ENCODE assay signal across 9 cellular contexts in genomic region chr1:171740356-171740863, GRCh38. TPM values are rescaled to one million over a fixed set of nuclear protein-coding genes. Genes with fewer than 3 reads are reported as not detected.
A peak's percentile ranks its signal among the peaks of the same experiment; 100 is the strongest.
DNase-seq lines count a peak whose midpoint lies in the region; ATAC-seq and TF ChIP-seq lines count a peak whose summit lies in the region.
"Had no signal": no experiment of that assay in that cellular context is flagged by ENCODE, and none has a peak within 500 bp of the region (broad histone marks: within the 10 kb centered on the region; RNA-seq: fewer than 3 reads in every experiment).

No MANE protein-coding gene starts in this region.

- H3K4me1 Mint-ChIP-seq in activated naive CD4-positive, alpha-beta T cell treated with anti-CD3 and anti-CD28 coated beads, Interleukin-2, amount 50 U/mL, for 24 hours: peaks cover 62% of the 10 kb centered on the region
- H3K4me1 Mint-ChIP-seq in activated T-helper 1 cell treated with anti-CD3 and anti-CD28 coated beads, Interleukin-12 subunit alpha, Interleukin-12 subunit beta, Interleukin-2, Interleukin-4 antibody, amounts not matched to agents 30 ng/mL and 10 ng/mL and 1 ng/mL, durations not matched to agents 14 hours and 24 hours and 36 hours (ENCODE audit: low read depth): peaks cover 62% of the 10 kb centered on the region
- H3K4me1 Mint-ChIP-seq in immature natural killer cell: peaks cover 50 to 56% of the 10 kb centered on the region in 2 donors
- peaks cover 39% of the 10 kb centered on the region for H3K4me1 Mint-ChIP-seq in type B pancreatic cell (ENCODE audit: unreplicated experiment)

- no peaks in the 10 kb centered on the region for H3K9me3 Mint-ChIP-seq in activated naive CD4-positive, alpha-beta T cell treated with anti-CD3 and anti-CD28 coated beads, Interleukin-2, amount 50 U/mL, for 24 hours
- H3K9me3 Mint-ChIP-seq in activated naive CD4-positive, alpha-beta T cell treated with anti-CD3 and anti-CD28 coated beads, Interleukin-2, amount 50 U/mL, for 72 hours: no peaks in the 10 kb centered on the region
- no peaks in the 10 kb centered on the region for H3K9me3 Mint-ChIP-seq in activated T-helper 1 cell treated with anti-CD3 and anti-CD28 coated beads, Interleukin-12 subunit alpha, Interleukin-12 subunit beta, Interleukin-2, Interleukin-4 antibody, amounts not matched to agents 30 ng/mL and 10 ng/mL and 1 ng/mL, durations not matched to agents 14 hours and 24 hours and 36 hours
- H3K9me3 Mint-ChIP-seq in immature natural killer cell (no peaks in the 10 kb centered on the region), type B pancreatic cell (no peaks in the 10 kb centered on the region)

- no peak for TF ChIP-seq CTCF in type B pancreatic cell (conservative IDR thresholded peaks at IDR 0.05)

- peak overlapping the region; percentile 98 for H3K4me3 Mint-ChIP-seq in activated naive CD4-positive, alpha-beta T cell treated with anti-CD3 and anti-CD28 coated beads, Interleukin-2, amount 50 U/mL, for 24 hours
- H3K4me3 Mint-ChIP-seq in activated T-helper 1 cell treated with anti-CD3 and anti-CD28 coated beads, Interleukin-12 subunit alpha, Interleukin-12 subunit beta, Interleukin-2, Interleukin-4 antibody, amounts not matched to agents 30 ng/mL and 10 ng/mL and 1 ng/mL, durations not matched to agents 14 hours and 24 hours and 36 hours: peak overlapping the region; percentile 99
- peak overlapping the region; percentile 94 to 99 (median 97) for H3K4me3 Mint-ChIP-seq in immature natural killer cell
- peak overlapping the region; percentile 100 for H3K4me3 Mint-ChIP-seq in type B pancreatic cell

- intact Hi-C loops in activated T-helper 1 cell treated with anti-CD3 and anti-CD28 coated beads, Interleukin-12 subunit alpha, Interleukin-12 subunit beta, Interleukin-2, Interleukin-4 antibody, amounts not matched to agents 30 ng/mL and 10 ng/mL and 1 ng/mL, durations not matched to agents 14 hours and 24 hours and 36 hours (cut with micrococcal nuclease): loop anchor here (5.0 kb wide), 4 partner anchors 158 to 1848 kb away; partner anchors contain the start of genes GORAB and SCYL3

- peaks cover 6% of the 10 kb centered on the region for H3K36me3 Mint-ChIP-seq in activated naive CD4-positive, alpha-beta T cell treated with anti-CD3 and anti-CD28 coated beads, Interleukin-2, amount 50 U/mL, for 24 hours
- peaks cover 23% of the 10 kb centered on the region in 2 donors for H3K36me3 Mint-ChIP-seq in activated naive CD4-positive, alpha-beta T cell treated with anti-CD3 and anti-CD28 coated beads, Interleukin-2, amount 50 U/mL, for 72 hours
- H3K36me3 Mint-ChIP-seq in activated T-helper 1 cell treated with anti-CD3 and anti-CD28 coated beads, Interleukin-12 subunit alpha, Interleukin-12 subunit beta, Interleukin-2, Interleukin-4 antibody, amounts not matched to agents 30 ng/mL and 10 ng/mL and 1 ng/mL, durations not matched to agents 14 hours and 24 hours and 36 hours (ENCODE audit: low read depth): peaks cover 22% of the 10 kb centered on the region
- H3K36me3 Mint-ChIP-seq in immature natural killer cell: peaks cover 4 to 12% (median 6%) of the 10 kb centered on the region in 3 donors
- H3K36me3 Mint-ChIP-seq in type B pancreatic cell: peaks cover 6% of the 10 kb centered on the region

- no peaks in the 10 kb centered on the region for H3K27me3 Mint-ChIP-seq in activated naive CD4-positive, alpha-beta T cell treated with anti-CD3 and anti-CD28 coated beads, Interleukin-2, amount 50 U/mL, for 24 hours
- no peaks in the 10 kb centered on the region for H3K27me3 Mint-ChIP-seq in activated T-helper 1 cell treated with anti-CD3 and anti-CD28 coated beads, Interleukin-12 subunit alpha, Interleukin-12 subunit beta, Interleukin-2, Interleukin-4 antibody, amounts not matched to agents 30 ng/mL and 10 ng/mL and 1 ng/mL, durations not matched to agents 14 hours and 24 hours and 36 hours (ENCODE audit: insufficient read depth)
- H3K27me3 Mint-ChIP-seq in immature natural killer cell (ENCODE audit: low read depth in 3 of 3): peaks cover 3 to 7% (median 5%) of the 10 kb centered on the region in 3 donors
- no peaks in the 10 kb centered on the region for H3K27me3 Mint-ChIP-seq in type B pancreatic cell

- ATAC-seq in activated naive CD4-positive, alpha-beta T cell treated with anti-CD3 and anti-CD28 coated beads, Interleukin-2, amount 50 U/mL, for 72 hours: no peak
- ATAC-seq in GM18861 (IDR thresholded peaks at IDR 0.05; ENCODE audit: unreplicated experiment) (no peak), HG02763 (IDR thresholded peaks at IDR 0.05; ENCODE audit: unreplicated experiment) (no peak)

- no peak for DNase-seq in activated naive CD4-positive, alpha-beta T cell treated with anti-CD3 and anti-CD28 coated beads, Interleukin-2, amount 50 U/mL, for 72 hours (ENCODE audit: low spot score in 2 of 2)
- DNase-seq in activated T-helper 1 cell treated with anti-CD3 and anti-CD28 coated beads, Interleukin-12 subunit alpha, Interleukin-12 subunit beta, Interleukin-2, Interleukin-4 antibody, amounts not matched to agents 30 ng/mL and 10 ng/mL and 1 ng/mL, durations not matched to agents 14 hours and 24 hours and 36 hours (ENCODE audit: low spot score): no peak
- no peak for DNase-seq in immature natural killer cell
- DNase-seq in type B pancreatic cell (ENCODE audit: extremely low spot score, unreplicated experiment): no peak
- DNase-seq in NCI-H1092 (lab: John Stamatoyannopoulos, UW): no peak
- DNase-seq: stimulated activated CD4-positive, alpha-beta T cell treated with anti-CD3 and anti-CD28 coated beads, Interleukin-15, amount 100 ng/mL, for 24 hours had no signal

- peak overlapping the region; percentile 91 for H3K27ac Mint-ChIP-seq in activated naive CD4-positive, alpha-beta T cell treated with anti-CD3 and anti-CD28 coated beads, Interleukin-2, amount 50 U/mL, for 24 hours
- H3K27ac Mint-ChIP-seq in activated naive CD4-positive, alpha-beta T cell treated with anti-CD3 and anti-CD28 coated beads, Interleukin-2, amount 50 U/mL, for 72 hours: peak overlapping the region in 1 of 2 donors; percentile 44
- peak overlapping the region; percentile 100 for H3K27ac Mint-ChIP-seq in activated T-helper 1 cell treated with anti-CD3 and anti-CD28 coated beads, Interleukin-12 subunit alpha, Interleukin-12 subunit beta, Interleukin-2, Interleukin-4 antibody, amounts not matched to agents 30 ng/mL and 10 ng/mL and 1 ng/mL, durations not matched to agents 14 hours and 24 hours and 36 hours
- H3K27ac Mint-ChIP-seq in immature natural killer cell: peak overlapping the region; percentile 51 to 100 (median 88)
- no peak overlapping the region for H3K27ac Mint-ChIP-seq in type B pancreatic cell

RNA-seq across cellular contexts. Expression of gene VAMP4, which starts 1.5 kb away (rescaled TPM):
- 10 to 100 TPM in 1 of 2 donors, 1 to 10 TPM in 1; 6.8 to 11.9 TPM for total RNA-seq in activated naive CD4-positive, alpha-beta T cell treated with anti-CD3 and anti-CD28 coated beads, Interleukin-2, amount 50 U/mL, for 72 hours
- 8.8 and 10.4 TPM in 2 replicates for total RNA-seq in activated T-helper 1 cell treated with anti-CD3 and anti-CD28 coated beads, Interleukin-12 subunit alpha, Interleukin-12 subunit beta, Interleukin-2, Interleukin-4 antibody, amounts not matched to agents 30 ng/mL and 10 ng/mL and 1 ng/mL, durations not matched to agents 14 hours and 24 hours and 36 hours
- 10 to 100 TPM; 21.7 to 31.1 (median 24.0) TPM for polyA plus RNA-seq in immature natural killer cell
- total RNA-seq in type B pancreatic cell (ENCODE audit: low replicate concordance): 10.2 TPM in 2 replicates

RNA-seq across cellular contexts. Expression of gene METTL13, which starts 41.0 kb away (rescaled TPM):
- total RNA-seq in activated naive CD4-positive, alpha-beta T cell treated with anti-CD3 and anti-CD28 coated beads, Interleukin-2, amount 50 U/mL, for 72 hours: 10 to 100 TPM; 53.0 to 57.4 TPM
- total RNA-seq in activated T-helper 1 cell treated with anti-CD3 and anti-CD28 coated beads, Interleukin-12 subunit alpha, Interleukin-12 subunit beta, Interleukin-2, Interleukin-4 antibody, amounts not matched to agents 30 ng/mL and 10 ng/mL and 1 ng/mL, durations not matched to agents 14 hours and 24 hours and 36 hours: 55.6 and 56.5 TPM in 2 replicates
- polyA plus RNA-seq in immature natural killer cell: 10 to 100 TPM; 15.1 to 42.9 (median 19.9) TPM
- 32.9 and 39.8 TPM in 2 replicates for total RNA-seq in type B pancreatic cell (ENCODE audit: low replicate concordance)
